In genomic region chr2:73927344-73927743, GRCh38 we compare ENCODE assay signal across 8 cellular contexts. TPM values are rescaled to one million over a fixed set of nuclear protein-coding genes. Genes with fewer than 3 reads are reported as not detected.
A peak's percentile ranks its signal among the peaks of the same experiment; 100 is the strongest.
DNase-seq lines count a peak whose midpoint lies in the region; ATAC-seq, FAIRE-seq and TF ChIP-seq lines count a peak whose summit lies in the region.

No MANE protein-coding gene starts in this region.

- POLR2A ChIA-PET in A549 (lab: Yijun Ruan, JAX) = interaction anchor here (0.6 to 1.4 kb wide), 5 partner anchors 10 to 211 kb away, joined by 3 to 10 read pairs (median 7); partner anchors contain the start of gene STAMBP

- H3K36me3 Mint-ChIP-seq in chondrocyte (ENCODE audit: low read depth) = peaks cover 7% of the 10 kb centered on the region

- H3K9me3 Mint-ChIP-seq in chondrocyte (ENCODE audit: low read depth) = no peaks in the 10 kb centered on the region

- WGBS in A549 (ENCODE audit: missing lambda C conversion rate) = 0% methylated on average over 6 of the region's 6 CpGs

- TF ChIP-seq EP300 in A549 (IDR thresholded peaks at IDR 0.05) = no peak

- peaks cover 47% of the 10 kb centered on the region for H3K4me1 Mint-ChIP-seq in chondrocyte (ENCODE audit: low read depth)

- no peak for TF ChIP-seq RAD21 in A549 (conservative IDR thresholded peaks at IDR 0.05 in 1 of 2, IDR thresholded peaks at IDR 0.05 in 1 of 2)

- CTCF ChIA-PET in A549 (lab: Yijun Ruan, JAX) = interaction anchor here (0.7 kb wide), 1 partner anchor 17 kb away, joined by 3 read pairs; no protein-coding TSS in a partner anchor

- no peak for ATAC-seq in A549
- no peak for ATAC-seq in GM21737 (IDR thresholded peaks at IDR 0.05; ENCODE audit: unreplicated experiment)
- no peak for ATAC-seq in HG03565 (IDR thresholded peaks at IDR 0.05; ENCODE audit: unreplicated experiment)

- no peak for FAIRE-seq in A549 (lab: Jason Lieb, UNC)

- peak overlapping the region; percentile 67 for H3K4me3 ChIP-seq in A549
- peak overlapping the region; percentile 78 for H3K4me3 ChIP-seq in Jurkat, Clone E6-1 (ENCODE audit: low read length)
- peak overlapping the region; percentile 71 to 89 for H3K4me3 ChIP-seq in muscle layer of colon (ENCODE audit: low read depth in 1 of 2, low read length in 2 of 2)

- no peak for DNase-seq in A549 (ENCODE audit: low read depth in 1 of 2, low spot score in 1 of 2)
- no peak for DNase-seq in Jurkat, Clone E6-1 (ENCODE audit: low read depth, low spot score)
- DNase-seq in chondrocyte (ENCODE audit: low spot score) = no peak
- no peak for DNase-seq in glomerular visceral epithelial cell (ENCODE audit: extremely low spot score)
- DNase-seq in globus pallidus (ENCODE audit: low spot score) = no peak

- H3K36me3 ChIP-seq in muscle layer of colon (ENCODE audit: insufficient read depth, low read length) = peaks cover 4% of the 10 kb centered on the region

- TF ChIP-seq CTCF in A549 (IDR thresholded peaks at IDR 0.05) (no peak), chondrocyte (IDR thresholded peaks at IDR 0.05) (no peak)

- H3K4me2 ChIP-seq in A549 = peak overlapping the region; percentile 91

- H3K9me3 ChIP-seq in A549 (no peaks in the 10 kb centered on the region), muscle layer of colon (ENCODE audit: low read length) (no peaks in the 10 kb centered on the region)

- peak overlapping the region; percentile 88 for H3K4me3 Mint-ChIP-seq in chondrocyte (ENCODE audit: unreplicated experiment)

- no peaks in the 10 kb centered on the region for H3K27me3 ChIP-seq in muscle layer of colon (ENCODE audit: control insufficient read depth in 1 of 2, insufficient read depth in 2 of 2, low read length in 2 of 2)

- peak overlapping the region; percentile 98 for H3K9ac ChIP-seq in muscle layer of colon (ENCODE audit: low read length)

- H3K27ac Mint-ChIP-seq in chondrocyte (ENCODE audit: unreplicated experiment) = peak overlapping the region; percentile 99

- no peak for TF ChIP-seq POLR2A in A549 (IDR thresholded peaks at IDR 0.05; ENCODE audit: low read length)

- H3K27ac ChIP-seq in A549 (peak overlapping the region; percentile 86 to 93), muscle layer of colon (ENCODE audit: low read depth, low read length) (peak overlapping the region; percentile 95)

- H3K27me3 Mint-ChIP-seq in chondrocyte (ENCODE audit: low read depth) = no peaks in the 10 kb centered on the region

- H3K4me1 ChIP-seq in A549 (peaks cover 47% of the 10 kb centered on the region), muscle layer of colon (ENCODE audit: insufficient read depth, low read length) (peaks cover 31% of the 10 kb centered on the region)

TF ChIP-seq in A549, 52 proteins besides CTCF, POLR2A, EP300 and RAD21:
- TF ChIP-seq FOSB (CRISPR knock-in tag; IDR thresholded peaks at IDR 0.05) = 0 out of 2 replicates have a peak, but pooled peaks have one; percentile 52
- no peak for TF ChIP-seq KDM5A (IDR thresholded peaks at IDR 0.05)
- TF ChIP-seq HOXA7 (CRISPR knock-in tag; IDR thresholded peaks at IDR 0.05) = peak; percentile 93; the same call in 1 of the 2 replicates
- TF ChIP-seq NFE2L2 (conservative IDR thresholded peaks at IDR 0.05; ENCODE audit: low read length) = no peak
TF ChIP-seq in A549: peak in this region for 2.

RNA-seq across cellular contexts. Expression of gene DGUOK, which starts 0.7 kb away (rescaled TPM):
- polyA plus RNA-seq in A549 (2011; rRNA removed) (145 and 185 TPM in 2 replicates), A549 (2017; fragmentation: RNase III; extraction: RNeasy Plus Mini Kit Qiagen cat#74134 plus additional on column Dnase treatment) (128 to 131 TPM (median 129 TPM) in 3 replicates)
- polyA plus RNA-seq in A549 (2012; cell fraction: cytosol; rRNA removed) = 151 and 179 TPM in 2 replicates
- 66.6 and 72.0 TPM in 2 replicates for polyA plus RNA-seq in A549 (2012; cell fraction: nucleus; rRNA removed)
- polyA minus RNA-seq in A549 (2011; rRNA and poly(A)+ RNA removed) = 43.1 and 44.4 TPM in 2 replicates
- polyA plus RNA-seq in Jurkat, Clone E6-1 (2012; ENCODE audit: insufficient read depth, insufficient read length) = 166 TPM
- 58.1 to 60.8 TPM (median 58.9 TPM) in 3 replicates for total RNA-seq in chondrocyte

RNA-seq across cellular contexts. Expression of gene ACTG2, which starts 34.5 kb away (rescaled TPM):
- polyA plus RNA-seq in A549 (2011; rRNA removed) (0.04 and 0.07 TPM in 2 replicates), A549 (2017; fragmentation: RNase III; extraction: RNeasy Plus Mini Kit Qiagen cat#74134 plus additional on column Dnase treatment) (0.26 to 0.51 TPM (median 0.33 TPM) in 3 replicates)
- polyA plus RNA-seq in A549 (2012; cell fraction: cytosol; rRNA removed) = 0.34 and 0.36 TPM in 2 replicates
- polyA plus RNA-seq in A549 (2012; cell fraction: nucleus; rRNA removed) = 0.26 and 0.48 TPM in 2 replicates
- polyA minus RNA-seq in A549 (2011; rRNA and poly(A)+ RNA removed) = 0.21 and 1.4 TPM in 2 replicates
- 60.6 TPM for polyA plus RNA-seq in Jurkat, Clone E6-1 (2012; ENCODE audit: insufficient read depth, insufficient read length)
- 173 to 1,480 TPM (median 1,439 TPM) in 3 replicates for total RNA-seq in chondrocyte

RNA-seq across cellular contexts. Expression of gene TET3, which starts 57.4 kb away (rescaled TPM):
- 6.1 and 7.5 TPM in 2 replicates for polyA plus RNA-seq in A549 (2011; rRNA removed)
- 3.0 and 3.6 TPM in 2 replicates for polyA plus RNA-seq in A549 (2012; cell fraction: cytosol; rRNA removed)
- 9.1 and 9.5 TPM in 2 replicates for polyA plus RNA-seq in A549 (2012; cell fraction: nucleus; rRNA removed)
- polyA plus RNA-seq in A549 (2017; fragmentation: RNase III; extraction: RNeasy Plus Mini Kit Qiagen cat#74134 plus additional on column Dnase treatment) = 4.5 to 5.2 TPM (median 4.6 TPM) in 3 replicates
- polyA minus RNA-seq in A549 (2011; rRNA and poly(A)+ RNA removed) = 7.8 and 10.6 TPM in 2 replicates
- 7.7 TPM for polyA plus RNA-seq in Jurkat, Clone E6-1 (2012; ENCODE audit: insufficient read depth, insufficient read length)
- 13.1 to 32.2 TPM (median 31.8 TPM) in 3 replicates for total RNA-seq in chondrocyte
